ENCODE assay signal across 9 cellular contexts in the genomic region with DNA sequence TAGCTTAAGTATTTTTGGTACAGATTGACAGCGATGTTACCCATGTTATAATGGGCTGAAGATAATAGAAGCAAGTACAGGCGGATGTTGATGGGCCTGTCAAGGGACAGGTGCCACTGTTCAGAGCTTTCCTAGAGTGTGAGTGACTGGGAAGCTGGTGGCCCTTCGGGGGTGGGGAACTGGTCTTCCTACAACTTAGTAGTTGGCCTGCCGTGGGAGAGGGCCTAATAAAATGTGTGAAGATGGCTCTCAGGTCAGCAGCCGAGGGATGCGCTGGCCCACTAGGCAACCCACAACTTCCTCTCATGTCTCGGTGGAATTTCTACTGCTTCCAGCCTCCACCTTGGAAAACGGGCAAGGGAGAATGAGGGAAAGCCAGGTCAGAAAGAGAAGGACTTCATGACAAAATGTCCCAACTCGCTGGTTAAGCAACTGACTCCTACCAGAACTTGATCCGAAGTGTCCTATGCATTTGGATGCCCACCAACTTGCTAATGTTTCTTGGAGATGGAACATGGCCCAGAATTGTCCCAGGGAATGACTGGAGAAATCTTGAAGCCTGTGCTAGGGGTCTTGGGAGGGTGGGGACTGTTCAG. TPM values are rescaled to one million over a fixed set of nuclear protein-coding genes. Genes with fewer than 3 reads are reported as not detected.
DNase-seq lines count a peak whose midpoint lies in the region; ATAC-seq lines count a peak whose summit lies in the region.
"Had no signal": no experiment of that assay in that cellular context is flagged by ENCODE, and none has a peak within 500 bp of the region (broad histone marks: within the 10 kb centered on the region; RNA-seq: fewer than 3 reads in every experiment).

No MANE protein-coding gene starts in this region.

- peaks cover 28% of the 10 kb centered on the region for H3K4me1 Mint-ChIP-seq in activated CD4-positive, alpha-beta T cell treated with anti-CD3 and anti-CD28 coated beads, Interleukin-2, amount 10 ng/mL, durations not matched to agents 24 days and 14 days
- peaks cover 49% of the 10 kb centered on the region for H3K4me1 Mint-ChIP-seq in activated CD8-positive, alpha-beta T cell treated with anti-CD3 and anti-CD28 coated beads, Interleukin-2, amount 10 ng/mL, durations not matched to agents 7 days and 5 days (ENCODE audit: low read depth)
- peaks cover 36 to 55% of the 10 kb centered on the region in 2 donors for H3K4me1 Mint-ChIP-seq in immature natural killer cell

- intact Hi-C loops in activated CD4-positive, alpha-beta T cell treated with anti-CD3 and anti-CD28 coated beads, Interleukin-2, amount 10 ng/mL, durations not matched to agents 24 days and 14 days (cut with micrococcal nuclease) = loop anchor here (2.0 to 5.0 kb wide), 2 partner anchors 16 to 50 kb away; no protein-coding TSS in a partner anchor

- H3K27ac Mint-ChIP-seq in activated CD4-positive, alpha-beta T cell treated with anti-CD3 and anti-CD28 coated beads, Interleukin-2, amount 10 ng/mL, durations not matched to agents 24 days and 14 days = peak overlapping the region; percentile 78
- H3K27ac Mint-ChIP-seq in activated CD8-positive, alpha-beta T cell treated with anti-CD3 and anti-CD28 coated beads, Interleukin-2, amount 10 ng/mL, durations not matched to agents 7 days and 5 days = peak overlapping the region; percentile 66
- H3K27ac Mint-ChIP-seq in immature natural killer cell = peak overlapping the region; percentile 85 to 95 (median 92)

- H3K36me3 ChIP-seq in subcutaneous abdominal adipose tissue (ENCODE audit: control insufficient read depth in 5 of 5, insufficient read depth in 5 of 5, low read length in 5 of 5) = peaks cover 22 to 36% (median 25%) of the 10 kb centered on the region in 5 donors

- peaks cover 30% of the 10 kb centered on the region for H3K36me3 Mint-ChIP-seq in activated CD4-positive, alpha-beta T cell treated with anti-CD3 and anti-CD28 coated beads, Interleukin-2, amount 10 ng/mL, durations not matched to agents 24 days and 14 days (ENCODE audit: low read depth)
- H3K36me3 Mint-ChIP-seq in activated CD8-positive, alpha-beta T cell treated with anti-CD3 and anti-CD28 coated beads, Interleukin-2, amount 10 ng/mL, durations not matched to agents 7 days and 5 days (ENCODE audit: low read depth) = peaks cover 44% of the 10 kb centered on the region
- peaks cover 15 to 19% (median 18%) of the 10 kb centered on the region in 3 donors for H3K36me3 Mint-ChIP-seq in immature natural killer cell

- peak overlapping the region; percentile 82 for H3K4me3 Mint-ChIP-seq in activated CD4-positive, alpha-beta T cell treated with anti-CD3 and anti-CD28 coated beads, Interleukin-2, amount 10 ng/mL, durations not matched to agents 24 days and 14 days
- H3K4me3 Mint-ChIP-seq in activated CD8-positive, alpha-beta T cell treated with anti-CD3 and anti-CD28 coated beads, Interleukin-2, amount 10 ng/mL, durations not matched to agents 7 days and 5 days = peak overlapping the region; percentile 75
- H3K4me3 Mint-ChIP-seq in immature natural killer cell = peak overlapping the region; percentile 84 to 91 (median 89)

- no peaks in the 10 kb centered on the region for H3K27me3 Mint-ChIP-seq in activated CD4-positive, alpha-beta T cell treated with anti-CD3 and anti-CD28 coated beads, Interleukin-2, amount 10 ng/mL, durations not matched to agents 24 days and 14 days
- no peaks in the 10 kb centered on the region for H3K27me3 Mint-ChIP-seq in activated CD8-positive, alpha-beta T cell treated with anti-CD3 and anti-CD28 coated beads, Interleukin-2, amount 10 ng/mL, durations not matched to agents 7 days and 5 days (ENCODE audit: low read depth)
- peaks cover 0 to 7% (median 0%) of the 10 kb centered on the region in 3 donors for H3K27me3 Mint-ChIP-seq in immature natural killer cell (ENCODE audit: low read depth in 3 of 3)

- H3K4me1 ChIP-seq in subcutaneous abdominal adipose tissue (ENCODE audit: control insufficient read depth in 5 of 5, insufficient read depth in 5 of 5, low read length in 5 of 5) = peaks cover 0 to 25% (median 18%) of the 10 kb centered on the region in 5 donors

- peak; percentile 56 for DNase-seq in activated CD4-positive, alpha-beta T cell treated with anti-CD3 and anti-CD28 coated beads, Interleukin-2, amount 10 ng/mL, durations not matched to agents 24 days and 14 days
- DNase-seq in activated CD4-positive, alpha-beta T cell treated with anti-CD3 and anti-CD28 coated beads for 48 hours = no peak
- DNase-seq in activated CD8-positive, alpha-beta T cell treated with anti-CD3 and anti-CD28 coated beads, Interleukin-2, amount 10 ng/mL, durations not matched to agents 7 days and 5 days = no peak
- no peak for DNase-seq in immature natural killer cell
- DNase-seq in COR-L47 (lab: John Stamatoyannopoulos, UW) = no peak
- DNase-seq in activated CD4-positive, CD25-positive, alpha-beta regulatory T cell (lab: John Stamatoyannopoulos, UW) = no peak
- DNase-seq in NCI-H1930 (lab: John Stamatoyannopoulos, UW) = no peak

- POLR2A ChIA-PET in activated CD8-positive, alpha-beta T cell treated with anti-CD3 and anti-CD28 coated beads, Interleukin-2, amount 10 ng/mL, durations not matched to agents 7 days and 5 days (lab: Charles Lee) = interaction anchor here (0.9 to 2.4 kb wide), 3 partner anchors 9 to 130 kb away, joined by 3 to 9 read pairs (median 9); no protein-coding TSS in a partner anchor

- H3K27me3 ChIP-seq in subcutaneous abdominal adipose tissue (ENCODE audit: control insufficient read depth in 5 of 5, insufficient read depth in 4 of 5, low read length in 5 of 5) = no peaks in the 10 kb centered on the region

- H3K9me3 ChIP-seq in subcutaneous abdominal adipose tissue (ENCODE audit: control insufficient read depth in 5 of 5, low read length in 5 of 5) = no peaks in the 10 kb centered on the region

- no peak for ATAC-seq in activated CD8-positive, alpha-beta T cell treated with anti-CD3 and anti-CD28 coated beads, Interleukin-2, amount 10 ng/mL, durations not matched to agents 7 days and 5 days

- H3K9me3 Mint-ChIP-seq in activated CD4-positive, alpha-beta T cell treated with anti-CD3 and anti-CD28 coated beads, Interleukin-2, amount 10 ng/mL, durations not matched to agents 24 days and 14 days = no peaks in the 10 kb centered on the region
- no peaks in the 10 kb centered on the region for H3K9me3 Mint-ChIP-seq in activated CD8-positive, alpha-beta T cell treated with anti-CD3 and anti-CD28 coated beads, Interleukin-2, amount 10 ng/mL, durations not matched to agents 7 days and 5 days (ENCODE audit: insufficient read depth)
- no peaks in the 10 kb centered on the region for H3K9me3 Mint-ChIP-seq in immature natural killer cell

- H3K27ac ChIP-seq in subcutaneous abdominal adipose tissue (ENCODE audit: low read depth, low read length) = no peak overlapping the region
- H3K27ac ChIP-seq: SK-N-MC had no signal

- CTCF ChIA-PET in activated CD8-positive, alpha-beta T cell treated with anti-CD3 and anti-CD28 coated beads, Interleukin-2, amount 10 ng/mL, durations not matched to agents 7 days and 5 days (lab: Charles Lee) = interaction anchor here (0.9 to 2.1 kb wide), 5 partner anchors 17 to 128 kb away, joined by 3 to 6 read pairs (median 5); no protein-coding TSS in a partner anchor

- peak overlapping the region in 3 of 5 donors; percentile 47 to 82 (median 80) for H3K9ac ChIP-seq in subcutaneous abdominal adipose tissue (ENCODE audit: low read length in 5 of 5)

- peak overlapping the region; percentile 52 to 82 (median 73) for H3K4me3 ChIP-seq in subcutaneous abdominal adipose tissue (ENCODE audit: low read depth in 1 of 5, low read length in 5 of 5)

RNA-seq across cellular contexts. Expression of a gene that starts 1.4 kb away (rescaled TPM):
- total RNA-seq in activated CD4-positive, alpha-beta T cell treated with anti-CD3 and anti-CD28 coated beads, Interleukin-2, amount 10 ng/mL, durations not matched to agents 24 days and 14 days = 27.4 and 28.0 TPM in 2 replicates
- total RNA-seq in activated CD8-positive, alpha-beta T cell treated with anti-CD3 and anti-CD28 coated beads, Interleukin-2, amount 10 ng/mL, durations not matched to agents 7 days and 5 days = 10 to 100 TPM; 46.9 to 54.0 TPM
- polyA plus RNA-seq in immature natural killer cell = 100 to 1,000 TPM in 1 of 3 donors, 10 to 100 TPM in 2; 73.5 to 102 (median 91.8) TPM
